ENCODE assay signal across 1 cellular context in the genomic region with DNA sequence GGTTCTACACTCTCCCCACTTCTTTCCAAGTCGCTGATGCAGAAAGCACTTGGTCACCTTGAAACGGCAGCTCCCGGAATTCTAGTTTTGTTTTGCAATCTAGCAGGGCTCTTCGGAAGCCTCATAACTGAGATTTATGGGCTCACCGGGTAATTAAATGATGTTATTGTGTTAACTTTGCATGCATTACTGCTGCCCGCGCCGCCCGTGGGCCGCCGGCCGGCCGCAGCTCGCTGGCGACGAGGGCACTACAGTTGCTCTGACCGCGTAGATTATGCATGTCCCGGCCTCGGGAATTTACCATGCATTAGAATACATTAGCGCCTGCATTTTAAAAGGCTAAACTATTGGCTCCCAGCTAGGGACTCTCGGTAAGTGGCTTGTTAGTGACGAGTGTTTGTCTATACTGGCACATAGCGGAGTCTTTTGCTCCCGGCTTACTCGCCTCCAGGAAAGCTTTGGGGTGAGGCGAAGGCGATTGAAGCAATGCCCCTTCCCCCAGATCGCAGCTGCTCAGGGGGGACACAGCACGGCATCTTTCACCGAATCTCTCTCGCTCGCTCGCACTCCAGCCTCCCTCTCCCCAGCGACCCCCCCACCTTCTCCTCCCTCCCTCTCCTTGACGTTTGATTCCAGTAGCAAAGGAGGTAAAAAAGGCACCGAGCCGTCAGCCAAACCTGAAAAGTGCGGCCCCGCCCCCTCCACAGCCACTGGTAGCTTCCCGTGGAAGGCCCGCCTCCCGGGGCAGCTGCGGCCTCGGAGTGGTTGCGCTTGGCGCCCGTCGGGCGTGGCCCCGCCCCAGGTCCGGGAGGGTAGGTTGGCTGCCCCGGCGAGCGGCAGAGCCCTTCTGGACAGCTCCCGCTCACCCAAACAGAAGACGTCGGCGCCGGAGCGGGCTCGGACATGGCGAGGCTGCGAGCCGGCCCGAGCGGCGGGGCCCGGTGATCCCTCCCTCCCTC.
TF ChIP-seq lines count a peak whose summit lies in the region.

A gene (plus strand): TSS at position 839 of the 959 bp plus-strand sequence. CDS start 343 bp downstream, outside the sequence.

TF ChIP-seq in HEK293, 187 proteins besides CTCF, POLR2A, EP300 and RAD21 (continued from another document):
- TF ChIP-seq, protein P1, sequence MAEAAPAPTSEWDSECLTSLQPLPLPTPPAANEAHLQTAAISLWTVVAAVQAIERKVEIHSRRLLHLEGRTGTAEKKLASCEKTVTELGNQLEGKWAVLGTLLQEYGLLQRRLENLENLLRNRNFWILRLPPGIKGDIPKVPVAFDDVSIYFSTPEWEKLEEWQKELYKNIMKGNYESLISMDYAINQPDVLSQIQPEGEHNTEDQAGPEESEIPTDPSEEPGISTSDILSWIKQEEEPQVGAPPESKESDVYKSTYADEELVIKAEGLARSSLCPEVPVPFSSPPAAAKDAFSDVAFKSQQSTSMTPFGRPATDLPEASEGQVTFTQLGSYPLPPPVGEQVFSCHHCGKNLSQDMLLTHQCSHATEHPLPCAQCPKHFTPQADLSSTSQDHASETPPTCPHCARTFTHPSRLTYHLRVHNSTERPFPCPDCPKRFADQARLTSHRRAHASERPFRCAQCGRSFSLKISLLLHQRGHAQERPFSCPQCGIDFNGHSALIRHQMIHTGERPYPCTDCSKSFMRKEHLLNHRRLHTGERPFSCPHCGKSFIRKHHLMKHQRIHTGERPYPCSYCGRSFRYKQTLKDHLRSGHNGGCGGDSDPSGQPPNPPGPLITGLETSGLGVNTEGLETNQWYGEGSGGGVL (tag by site-specific recombination; IDR thresholded peaks at IDR 0.05) = peak; percentile 93
- no peak for TF ChIP-seq ZBTB1 (tag by site-specific recombination; IDR thresholded peaks at IDR 0.05)
- no peak for TF ChIP-seq ZFP69B (tag by site-specific recombination; IDR thresholded peaks at IDR 0.05)
- TF ChIP-seq IKZF3 (tag by site-specific recombination; IDR thresholded peaks at IDR 0.05) = 0 out of 2 replicates have a peak, but pooled peaks have one; percentile 27
- TF ChIP-seq, protein P2, sequence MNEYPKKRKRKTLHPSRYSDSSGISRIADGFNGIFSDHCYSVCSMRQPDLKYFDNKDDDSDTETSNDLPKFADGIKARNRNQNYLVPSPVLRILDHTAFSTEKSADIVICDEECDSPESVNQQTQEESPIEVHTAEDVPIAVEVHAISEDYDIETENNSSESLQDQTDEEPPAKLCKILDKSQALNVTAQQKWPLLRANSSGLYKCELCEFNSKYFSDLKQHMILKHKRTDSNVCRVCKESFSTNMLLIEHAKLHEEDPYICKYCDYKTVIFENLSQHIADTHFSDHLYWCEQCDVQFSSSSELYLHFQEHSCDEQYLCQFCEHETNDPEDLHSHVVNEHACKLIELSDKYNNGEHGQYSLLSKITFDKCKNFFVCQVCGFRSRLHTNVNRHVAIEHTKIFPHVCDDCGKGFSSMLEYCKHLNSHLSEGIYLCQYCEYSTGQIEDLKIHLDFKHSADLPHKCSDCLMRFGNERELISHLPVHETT (tag by site-specific recombination; IDR thresholded peaks at IDR 0.05) = no peak
- no peak for TF ChIP-seq ZNF121 (tag by site-specific recombination; IDR thresholded peaks at IDR 0.05)
- no peak for TF ChIP-seq ZNF155 (tag by site-specific recombination; IDR thresholded peaks at IDR 0.05)
- TF ChIP-seq ZNF843 (tag by site-specific recombination; IDR thresholded peaks at IDR 0.05) = no peak
- TF ChIP-seq ZNF211 (tag by site-specific recombination; IDR thresholded peaks at IDR 0.05; ENCODE audit: low read depth) = no peak
- no peak for TF ChIP-seq ZNF391 (tag by site-specific recombination; IDR thresholded peaks at IDR 0.05; ENCODE audit: borderline replicate concordance, low read depth)
- no peak for TF ChIP-seq ZNF16 (tag by site-specific recombination; IDR thresholded peaks at IDR 0.05; ENCODE audit: low read depth)
- TF ChIP-seq, protein P3, sequence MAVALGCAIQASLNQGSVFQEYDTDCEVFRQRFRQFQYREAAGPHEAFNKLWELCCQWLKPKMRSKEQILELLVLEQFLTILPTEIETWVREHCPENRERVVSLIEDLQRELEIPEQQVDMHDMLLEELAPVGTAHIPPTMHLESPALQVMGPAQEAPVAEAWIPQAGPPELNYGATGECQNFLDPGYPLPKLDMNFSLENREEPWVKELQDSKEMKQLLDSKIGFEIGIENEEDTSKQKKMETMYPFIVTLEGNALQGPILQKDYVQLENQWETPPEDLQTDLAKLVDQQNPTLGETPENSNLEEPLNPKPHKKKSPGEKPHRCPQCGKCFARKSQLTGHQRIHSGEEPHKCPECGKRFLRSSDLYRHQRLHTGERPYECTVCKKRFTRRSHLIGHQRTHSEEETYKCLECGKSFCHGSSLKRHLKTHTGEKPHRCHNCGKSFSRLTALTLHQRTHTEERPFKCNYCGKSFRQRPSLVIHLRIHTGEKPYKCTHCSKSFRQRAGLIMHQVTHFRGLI (tag by site-specific recombination; IDR thresholded peaks at IDR 0.05) = peak; percentile 54; the same call in 1 of the 2 replicates
- TF ChIP-seq ZNF138 (tag by site-specific recombination; IDR thresholded peaks at IDR 0.05; ENCODE audit: borderline replicate concordance) = no peak
- no peak for TF ChIP-seq ZNF654 (tag by site-specific recombination; IDR thresholded peaks at IDR 0.05; ENCODE audit: low read depth)
- no peak for TF ChIP-seq ZNF223 (tag by site-specific recombination; IDR thresholded peaks at IDR 0.05)
- no peak for TF ChIP-seq RBAK (tag by site-specific recombination; IDR thresholded peaks at IDR 0.05)
- no peak for TF ChIP-seq ZNF423 (tag by site-specific recombination; IDR thresholded peaks at IDR 0.05)
- no peak for TF ChIP-seq ZNF626 (tag by site-specific recombination; IDR thresholded peaks at IDR 0.05)
- no peak for TF ChIP-seq ZNF10 (tag by site-specific recombination; IDR thresholded peaks at IDR 0.05)
- TF ChIP-seq, protein P4, sequence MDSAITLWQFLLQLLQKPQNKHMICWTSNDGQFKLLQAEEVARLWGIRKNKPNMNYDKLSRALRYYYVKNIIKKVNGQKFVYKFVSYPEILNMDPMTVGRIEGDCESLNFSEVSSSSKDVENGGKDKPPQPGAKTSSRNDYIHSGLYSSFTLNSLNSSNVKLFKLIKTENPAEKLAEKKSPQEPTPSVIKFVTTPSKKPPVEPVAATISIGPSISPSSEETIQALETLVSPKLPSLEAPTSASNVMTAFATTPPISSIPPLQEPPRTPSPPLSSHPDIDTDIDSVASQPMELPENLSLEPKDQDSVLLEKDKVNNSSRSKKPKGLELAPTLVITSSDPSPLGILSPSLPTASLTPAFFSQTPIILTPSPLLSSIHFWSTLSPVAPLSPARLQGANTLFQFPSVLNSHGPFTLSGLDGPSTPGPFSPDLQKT (IDR thresholded peaks at IDR 0.05; ENCODE audit: borderline replicate concordance, low read depth, low read length) = no peak
- no peak; the same call in 1 of the 2 replicates for TF ChIP-seq ZNF610 (tag by site-specific recombination; IDR thresholded peaks at IDR 0.05; ENCODE audit: borderline replicate concordance)
- TF ChIP-seq ZNF660 (tag by site-specific recombination; IDR thresholded peaks at IDR 0.05) = 0 out of 2 replicates have a peak, but pooled peaks have one; percentile 18
- TF ChIP-seq ZNF76 (tag by site-specific recombination; IDR thresholded peaks at IDR 0.05; ENCODE audit: borderline replicate concordance, low read depth) = no peak
- no peak for TF ChIP-seq ZBTB8A (tag by site-specific recombination; IDR thresholded peaks at IDR 0.05)
- TF ChIP-seq WT1 (tag by site-specific recombination; IDR thresholded peaks at IDR 0.05) = no peak
- no peak for TF ChIP-seq ZNF623 (tag by site-specific recombination; IDR thresholded peaks at IDR 0.05)
- TF ChIP-seq YY2 (tag by site-specific recombination; IDR thresholded peaks at IDR 0.05) = no peak
- no peak for TF ChIP-seq ZNF510 (tag by site-specific recombination; IDR thresholded peaks at IDR 0.05; ENCODE audit: insufficient replicate concordance)
- peak; percentile 35; the same call in 1 of the 2 replicates for TF ChIP-seq GLIS1 (tag by site-specific recombination; IDR thresholded peaks at IDR 0.05)
- no peak for TF ChIP-seq ZNF311 (tag by site-specific recombination; IDR thresholded peaks at IDR 0.05; ENCODE audit: borderline replicate concordance)
- TF ChIP-seq ZNF830 (tag by site-specific recombination; IDR thresholded peaks at IDR 0.05; ENCODE audit: low read depth) = no peak
- TF ChIP-seq GLI2 (tag by site-specific recombination; IDR thresholded peaks at IDR 0.05; ENCODE audit: borderline replicate concordance, low read depth) = no peak
- no peak for TF ChIP-seq ZNF544 (tag by site-specific recombination; IDR thresholded peaks at IDR 0.05)
- TF ChIP-seq ZNF501 (tag by site-specific recombination; IDR thresholded peaks at IDR 0.05) = no peak
- no peak for TF ChIP-seq ZNF571 (tag by site-specific recombination; IDR thresholded peaks at IDR 0.05)
- TF ChIP-seq ZNF707 (tag by site-specific recombination; IDR thresholded peaks at IDR 0.05) = no peak
- no peak for TF ChIP-seq ZNF747 (tag by site-specific recombination; IDR thresholded peaks at IDR 0.05)
- TF ChIP-seq, protein P5, sequence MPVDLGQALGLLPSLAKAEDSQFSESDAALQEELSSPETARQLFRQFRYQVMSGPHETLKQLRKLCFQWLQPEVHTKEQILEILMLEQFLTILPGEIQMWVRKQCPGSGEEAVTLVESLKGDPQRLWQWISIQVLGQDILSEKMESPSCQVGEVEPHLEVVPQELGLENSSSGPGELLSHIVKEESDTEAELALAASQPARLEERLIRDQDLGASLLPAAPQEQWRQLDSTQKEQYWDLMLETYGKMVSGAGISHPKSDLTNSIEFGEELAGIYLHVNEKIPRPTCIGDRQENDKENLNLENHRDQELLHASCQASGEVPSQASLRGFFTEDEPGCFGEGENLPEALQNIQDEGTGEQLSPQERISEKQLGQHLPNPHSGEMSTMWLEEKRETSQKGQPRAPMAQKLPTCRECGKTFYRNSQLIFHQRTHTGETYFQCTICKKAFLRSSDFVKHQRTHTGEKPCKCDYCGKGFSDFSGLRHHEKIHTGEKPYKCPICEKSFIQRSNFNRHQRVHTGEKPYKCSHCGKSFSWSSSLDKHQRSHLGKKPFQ (tag by site-specific recombination; IDR thresholded peaks at IDR 0.05) = no peak
- TF ChIP-seq HOXC10 (CRISPR knock-in tag; IDR thresholded peaks at IDR 0.05) = no peak
- 0 out of 2 replicates have a peak, but pooled peaks have one; percentile 17 for TF ChIP-seq ZFP37 (tag by site-specific recombination; IDR thresholded peaks at IDR 0.05)
- TF ChIP-seq, protein P6, sequence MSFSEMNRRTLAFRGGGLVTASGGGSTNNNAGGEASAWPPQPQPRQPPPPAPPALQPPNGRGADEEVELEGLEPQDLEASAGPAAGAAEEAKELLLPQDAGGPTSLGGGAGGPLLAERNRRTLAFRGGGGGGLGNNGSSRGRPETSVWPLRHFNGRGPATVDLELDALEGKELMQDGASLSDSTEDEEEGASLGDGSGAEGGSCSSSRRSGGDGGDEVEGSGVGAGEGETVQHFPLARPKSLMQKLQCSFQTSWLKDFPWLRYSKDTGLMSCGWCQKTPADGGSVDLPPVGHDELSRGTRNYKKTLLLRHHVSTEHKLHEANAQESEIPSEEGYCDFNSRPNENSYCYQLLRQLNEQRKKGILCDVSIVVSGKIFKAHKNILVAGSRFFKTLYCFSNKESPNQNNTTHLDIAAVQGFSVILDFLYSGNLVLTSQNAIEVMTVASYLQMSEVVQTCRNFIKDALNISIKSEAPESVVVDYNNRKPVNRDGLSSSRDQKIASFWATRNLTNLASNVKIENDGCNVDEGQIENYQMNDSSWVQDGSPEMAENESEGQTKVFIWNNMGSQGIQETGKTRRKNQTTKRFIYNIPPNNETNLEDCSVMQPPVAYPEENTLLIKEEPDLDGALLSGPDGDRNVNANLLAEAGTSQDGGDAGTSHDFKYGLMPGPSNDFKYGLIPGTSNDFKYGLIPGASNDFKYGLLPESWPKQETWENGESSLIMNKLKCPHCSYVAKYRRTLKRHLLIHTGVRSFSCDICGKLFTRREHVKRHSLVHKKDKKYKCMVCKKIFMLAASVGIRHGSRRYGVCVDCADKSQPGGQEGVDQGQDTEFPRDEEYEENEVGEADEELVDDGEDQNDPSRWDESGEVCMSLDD (tag by site-specific recombination; IDR thresholded peaks at IDR 0.05) = no peak
- TF ChIP-seq, protein P7, sequence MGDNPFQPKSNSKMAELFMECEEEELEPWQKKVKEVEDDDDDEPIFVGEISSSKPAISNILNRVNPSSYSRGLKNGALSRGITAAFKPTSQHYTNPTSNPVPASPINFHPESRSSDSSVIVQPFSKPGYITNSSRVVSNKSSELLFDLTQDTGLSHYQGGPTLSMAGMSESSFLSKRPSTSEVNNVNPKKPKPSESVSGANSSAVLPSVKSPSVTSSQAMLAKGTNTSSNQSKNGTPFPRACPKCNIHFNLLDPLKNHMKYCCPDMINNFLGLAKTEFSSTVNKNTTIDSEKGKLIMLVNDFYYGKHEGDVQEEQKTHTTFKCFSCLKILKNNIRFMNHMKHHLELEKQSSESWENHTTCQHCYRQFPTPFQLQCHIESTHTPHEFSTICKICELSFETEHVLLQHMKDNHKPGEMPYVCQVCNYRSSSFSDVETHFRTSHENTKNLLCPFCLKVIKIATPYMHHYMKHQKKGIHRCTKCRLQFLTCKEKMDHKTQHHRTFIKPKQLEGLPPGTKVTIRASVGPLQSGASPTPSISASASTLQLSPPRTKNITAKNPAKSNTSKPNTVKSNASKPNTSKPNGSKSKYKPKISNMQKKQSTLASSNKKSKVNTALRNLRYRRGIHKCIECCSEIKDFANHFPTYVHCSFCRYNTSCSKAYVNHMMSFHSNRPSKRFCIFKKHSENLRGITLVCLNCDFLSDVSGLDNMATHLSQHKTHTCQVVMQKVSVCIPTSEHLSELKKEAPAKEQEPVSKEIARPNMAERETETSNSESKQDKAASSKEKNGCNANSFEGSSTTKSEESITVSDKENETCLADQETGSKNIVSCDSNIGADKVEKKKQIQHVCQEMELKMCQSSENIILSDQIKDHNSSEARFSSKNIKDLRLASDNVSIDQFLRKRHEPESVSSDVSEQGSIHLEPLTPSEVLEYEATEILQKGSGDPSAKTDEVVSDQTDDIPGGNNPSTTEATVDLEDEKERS (tag by site-specific recombination; IDR thresholded peaks at IDR 0.05) = no peak
